Comparison of ENCODE assay signal across 8 cellular contexts in the genomic region with DNA sequence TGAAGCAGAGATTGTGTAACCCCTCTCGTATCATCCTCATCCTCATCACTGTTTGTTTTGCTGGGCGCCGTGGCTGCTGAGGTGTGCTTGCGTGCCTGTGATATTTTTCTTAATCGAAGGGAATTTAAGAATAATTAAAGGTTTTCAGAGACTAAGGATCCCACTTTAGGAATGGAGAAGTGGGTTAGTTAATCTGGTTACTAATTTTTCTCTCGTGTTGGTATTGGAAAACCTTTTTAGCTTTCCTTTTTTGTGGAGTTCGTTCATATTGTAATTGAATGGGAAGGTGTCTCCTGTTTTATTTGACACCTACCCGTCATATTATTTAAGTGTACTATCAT. TPM values are rescaled to one million over a fixed set of nuclear protein-coding genes. Genes with fewer than 3 reads are reported as not detected.
A peak's percentile ranks its signal among the peaks of the same experiment; 100 is the strongest.
DNase-seq lines count a peak whose midpoint lies in the region; ATAC-seq and TF ChIP-seq lines count a peak whose summit lies in the region.

No MANE protein-coding gene starts in this region.

- no peaks in the 10 kb centered on the region for H3K9me3 ChIP-seq in right lobe of liver

- no peak for TF ChIP-seq POLR2A in right lobe of liver (IDR thresholded peaks at IDR 0.05)

- peak; percentile 1 for ATAC-seq in HG03432 (IDR thresholded peaks at IDR 0.05; ENCODE audit: unreplicated experiment)
- ATAC-seq in right lobe of liver = peak; percentile 15 to 32 (median 20)
- ATAC-seq in HG02571 (IDR thresholded peaks at IDR 0.05; ENCODE audit: unreplicated experiment) = no peak

- H3K27me3 ChIP-seq in right lobe of liver = no peaks in the 10 kb centered on the region

- no peak for DNase-seq in AG04449 (ENCODE audit: low read depth, low spot score)
- DNase-seq in amniotic epithelial cell (ENCODE audit: low read depth) = peak; percentile 43
- no peak for DNase-seq in right lobe of liver
- no peak for DNase-seq in NCI-H510A (lab: John Stamatoyannopoulos, UW)
- no peak for DNase-seq in posterior vena cava (ENCODE audit: low spot score)

- H3K4me3 ChIP-seq in AG04449 (ENCODE audit: low read depth, low read length) (peak overlapping the region; percentile 97), right lobe of liver (peak overlapping the region; percentile 75 to 93 (median 89)), urinary bladder (ENCODE audit: low read depth, low read length) (peak overlapping the region; percentile 91)

- under 1% methylated on average over 8 of the region's 8 CpGs for WGBS in right lobe of liver (ENCODE audit: insufficient coverage, low coverage, low lambda C conversion rate, missing lambda C conversion rate)
- 3% methylated on average over 8 of the region's 8 CpGs for WGBS in urinary bladder

- intact Hi-C loops in right lobe of liver (cut with DNase I) (no loop called here), posterior vena cava (cut with DNase I) (no loop called here)

- CTCF ChIA-PET in AG04449 (lab: Yijun Ruan, JAX) = interaction anchor here (1.1 to 2.9 kb wide), 2 partner anchors 9 to 346 kb away, joined by 4 to 9 read pairs; no protein-coding TSS in a partner anchor

- no peak for TF ChIP-seq CTCF in AG04449 (IDR thresholded peaks at IDR 0.05; ENCODE audit: insufficient read depth, low read length, missing control alignments)
- no peak for TF ChIP-seq CTCF in right lobe of liver (IDR thresholded peaks at IDR 0.05)

- POLR2A ChIA-PET in AG04449 (lab: Yijun Ruan, JAX) = no interaction called here

- peaks cover 0 to 25% (median 2%) of the 10 kb centered on the region in 4 donors for H3K4me1 ChIP-seq in right lobe of liver
- H3K4me1 ChIP-seq in urinary bladder (ENCODE audit: insufficient read depth) = no peaks in the 10 kb centered on the region

- H3K36me3 ChIP-seq in right lobe of liver (no peaks in the 10 kb centered on the region), urinary bladder (ENCODE audit: insufficient read depth) (no peaks in the 10 kb centered on the region)

- H3K27ac ChIP-seq in right lobe of liver (peak overlapping the region in 1 of 3 donors; percentile 84), urinary bladder (ENCODE audit: low read depth) (no peak overlapping the region)

RNA-seq across cellular contexts. Expression of a gene that starts 1.3 kb away (rescaled TPM):
- total RNA-seq in right lobe of liver (10 to 100 TPM in 1 of 6 experiments, 1 to 10 TPM in 5; 4.5 to 12.0 (median 8.1) TPM), urinary bladder (28.1 TPM), posterior vena cava (10 to 100 TPM; 18.8 to 19.3 TPM)
- 3.1 TPM for polyA plus RNA-seq in urinary bladder
